In genomic region chr9:92154016-92154415, GRCh38 we compare ENCODE assay signal across 15 cellular contexts.
"Had no signal": no experiment of that assay in that cellular context is flagged by ENCODE, and none has a peak within 500 bp of the region (broad histone marks: within the 10 kb centered on the region; RNA-seq: fewer than 3 reads in every experiment).

No MANE protein-coding gene starts in this region.

- H3K27ac ChIP-seq: ascending aorta, coronary artery, hepatocyte, stomach, WERI-Rb-1 had no signal

- ATAC-seq: activated CD8-positive, alpha-beta T cell treated with anti-CD3 and anti-CD28 coated beads for 36 hours; activated naive CD8-positive, alpha-beta T cell treated with anti-CD3 and anti-CD28 coated beads, Interleukin-2, amount 50 U/mL, for 24 hours; activated T-cell treated with anti-CD3 and anti-CD28 coated beads, Interleukin-2, amount 50 U/mL, for 72 hours; natural killer cell had no signal

- H3K4me3 ChIP-seq: ascending aorta, coronary artery, hepatocyte, stomach had no signal

- H3K36me3 ChIP-seq: ascending aorta, stomach, WERI-Rb-1 had no signal

- H3K4me2 ChIP-seq: hepatocyte had no signal

- H3K27me3 ChIP-seq: ascending aorta, hepatocyte had no signal

- DNase-seq: activated CD4-positive, alpha-beta T cell treated with anti-CD3 and anti-CD28 coated beads for 4 hours; activated CD8-positive, alpha-beta memory T cell treated with anti-CD3 and anti-CD28 coated beads, Interleukin-2, amount 50 U/mL, for 4 hours; activated CD8-positive, alpha-beta T cell treated with anti-CD3 and anti-CD28 coated beads for 36 hours; activated naive CD8-positive, alpha-beta T cell treated with anti-CD3 and anti-CD28 coated beads, Interleukin-2, amount 50 U/mL, for 24 hours; activated T-cell treated with anti-CD3 and anti-CD28 coated beads, Interleukin-2, amount 50 U/mL, for 72 hours; effector CD4-positive, alpha-beta T cell; natural killer cell; nucleus accumbens; stimulated activated CD4-positive, alpha-beta T cell treated with anti-CD3 and anti-CD28 coated beads, Interleukin-4, amount 100 ng/mL, for 4 hours; stomach; T-helper 9 cell; WERI-Rb-1 had no signal

- H2AFZ ChIP-seq: hepatocyte had no signal

- H3K9me3 ChIP-seq: ascending aorta, stomach had no signal

- H3K79me2 ChIP-seq: hepatocyte had no signal

- H3K4me1 ChIP-seq: ascending aorta had no signal
